8 cellular contexts compared by ENCODE assay signal in genomic region chr9:123269316-123269715, GRCh38. TPM values are rescaled to one million over a fixed set of nuclear protein-coding genes. Genes with fewer than 3 reads are reported as not detected.
DNase-seq lines count a peak whose midpoint lies in the region; ATAC-seq, FAIRE-seq and TF ChIP-seq lines count a peak whose summit lies in the region.

No MANE protein-coding gene starts in this region.

- no peak overlapping the region for H3K27ac Mint-ChIP-seq in osteocyte (ENCODE audit: unreplicated experiment)

- TF ChIP-seq POLR2A in NB4 (IDR thresholded peaks at IDR 0.05; ENCODE audit: extremely low read depth, insufficient read length): no peak

- H3K27me3 ChIP-seq in DND-41 (ENCODE audit: insufficient read depth, low read length, poor library complexity): no peaks in the 10 kb centered on the region
- H3K27me3 ChIP-seq in dorsolateral prefrontal cortex: no peaks in the 10 kb centered on the region
- no peaks in the 10 kb centered on the region for H3K27me3 ChIP-seq in aorta (ENCODE audit: control insufficient read depth in 1 of 2, insufficient read depth in 2 of 2, low read length in 1 of 2)

- TF ChIP-seq CTCF in DND-41 (IDR thresholded peaks at IDR 0.05; ENCODE audit: borderline replicate concordance, extremely low read depth, low read length, poor library complexity, severe bottlenecking) (no peak), NB4 (IDR thresholded peaks at IDR 0.05; ENCODE audit: low read depth, low read length) (no peak), dorsolateral prefrontal cortex (IDR thresholded peaks at IDR 0.05 in 54 of 56, conservative IDR thresholded peaks at IDR 0.05 in 2 of 56; ENCODE audit: low read depth in 1 of 56, partially characterized antibody in 56 of 56) (no peak), osteocyte (IDR thresholded peaks at IDR 0.05) (no peak)

- peaks cover 34% of the 10 kb centered on the region for H3K79me2 ChIP-seq in DND-41 (ENCODE audit: insufficient read depth, low read length)

- H3K4me1 Mint-ChIP-seq in osteocyte (ENCODE audit: unreplicated experiment): peaks cover 4% of the 10 kb centered on the region

- H3K36me3 Mint-ChIP-seq in osteocyte (ENCODE audit: unreplicated experiment): no peaks in the 10 kb centered on the region

- H3K4me2 ChIP-seq in DND-41 (ENCODE audit: insufficient read depth, low read length): peak overlapping the region; percentile 81

- H3K27ac ChIP-seq in DND-41 (ENCODE audit: low read length) (peak overlapping the region; percentile 20; the same call in 1 of the 2 replicates), dorsolateral prefrontal cortex (peak overlapping the region in 47 of 59 donors; percentile 2 to 93 (median 79)), aorta (ENCODE audit: low read depth in 1 of 2, low read length in 2 of 2) (no peak overlapping the region)

- peaks cover 11% of the 10 kb centered on the region for H3K27me3 Mint-ChIP-seq in osteocyte (ENCODE audit: unreplicated experiment)

- H4K20me1 ChIP-seq in DND-41 (ENCODE audit: insufficient read depth, low read length): peaks cover 18% of the 10 kb centered on the region

- peak overlapping the region; percentile 80 for H3K9ac ChIP-seq in DND-41 (ENCODE audit: low read depth, low read length)

- no peak for ATAC-seq in DND-41 (ENCODE audit: insufficient read depth, low read depth)
- ATAC-seq in aorta (ENCODE audit: low FRiP score): no peak

- DNase-seq in DND-41: no peak
- DNase-seq in NB4 (ENCODE audit: low read depth): peak; percentile 16
- DNase-seq in dorsolateral prefrontal cortex: no peak
- DNase-seq in osteocyte (ENCODE audit: extremely low spot score, unreplicated experiment): no peak
- no peak for DNase-seq in NCI-H2107 treated with DMSO at 0.1 percent for 48 hours (lab: John Stamatoyannopoulos, UW; ENCODE audit: unreplicated experiment)
- DNase-seq in urothelium cell line (ENCODE audit: low spot score): no peak
- DNase-seq in aorta: no peak
- no peak for DNase-seq in mesenteric fat pad (ENCODE audit: low spot score)

- H3K4me3 ChIP-seq in DND-41 (ENCODE audit: low read depth in 1 of 2, low read length in 2 of 2): peak overlapping the region in 1 of 2 experiments; percentile 81; a peak in 2 of 4 replicates
- H3K4me3 ChIP-seq in NB4 (ENCODE audit: low read depth, low read length): peak overlapping the region; percentile 59
- peak overlapping the region; percentile 64 to 98 (median 90) for H3K4me3 ChIP-seq in dorsolateral prefrontal cortex
- H3K4me3 ChIP-seq in aorta (ENCODE audit: low read length in 2 of 2): no peak overlapping the region

- H3K4me3 Mint-ChIP-seq in osteocyte (ENCODE audit: unreplicated experiment): peak overlapping the region; percentile 60

- H3K36me3 ChIP-seq in DND-41 (ENCODE audit: insufficient read depth, low read length) (no peaks in the 10 kb centered on the region), aorta (ENCODE audit: control insufficient read depth in 1 of 2, insufficient read depth in 2 of 2, low read length in 1 of 2) (no peaks in the 10 kb centered on the region)

- H3K4me1 ChIP-seq in DND-41 (ENCODE audit: insufficient read depth, low read length) (peaks cover 28% of the 10 kb centered on the region), aorta (ENCODE audit: control insufficient read depth in 1 of 2, insufficient read depth in 2 of 2, low read length in 2 of 2) (no peaks in the 10 kb centered on the region)

- no peak for FAIRE-seq in urothelium cell line (lab: Jason Lieb, UNC)

- WGBS in aorta, 2 donors: 68 to 69% methylated on average over 7 of the region's 7 CpGs

- peak overlapping the region; percentile 76 for H2AFZ ChIP-seq in DND-41 (ENCODE audit: low read depth, low read length)

- intact Hi-C loops in dorsolateral prefrontal cortex (cut with DNase I) (loop anchor here (5.0 kb wide), 2 partner anchors 68 to 78 kb away; no protein-coding TSS in a partner anchor), aorta (cut with DNase I) (loop anchor here in 1 of 2 donors (10.0 kb wide), 1 partner anchor 75 kb away; no protein-coding TSS in a partner anchor)

- no peaks in the 10 kb centered on the region for H3K9me3 Mint-ChIP-seq in osteocyte (ENCODE audit: unreplicated experiment)

- H3K9me3 ChIP-seq in DND-41 (ENCODE audit: insufficient read depth, low read length, severe bottlenecking) (no peaks in the 10 kb centered on the region), aorta (ENCODE audit: control insufficient read depth, low read length) (no peaks in the 10 kb centered on the region)

RNA-seq across cellular contexts. Expression of gene STRBP, which starts 0.9 kb away (rescaled TPM):
- total RNA-seq in dorsolateral prefrontal cortex: 100 to 1,000 TPM in 100 of 120 experiments, 10 to 100 TPM in 20; 42.5 to 205 (median 133) TPM
- total RNA-seq in osteocyte: 13.1 and 17.3 TPM in 2 replicates
- 10 to 100 TPM in 1 of 2 donors, 1 to 10 TPM in 1; 6.8 to 10.3 TPM for total RNA-seq in aorta
- 10 to 100 TPM in 1 of 2 donors, 1 to 10 TPM in 1; 5.4 to 27.3 TPM for polyA plus RNA-seq in aorta
- 8.7 TPM for total RNA-seq in mesenteric fat pad

Comparison
In these comparisons a context has a peak if more than half of its experiments do, and no peak if none do; other contexts are left out.
1. H3K27ac ChIP-seq: peak in DND-41 (single experiment) and dorsolateral prefrontal cortex (47 of 59); none in aorta (0 of 2).
2. H3K4me3 ChIP-seq: peak in NB4 (single experiment) and dorsolateral prefrontal cortex (59 of 59); none in aorta (0 of 2).